ENCODE assay signal across 16 cellular contexts in the genomic region with DNA sequence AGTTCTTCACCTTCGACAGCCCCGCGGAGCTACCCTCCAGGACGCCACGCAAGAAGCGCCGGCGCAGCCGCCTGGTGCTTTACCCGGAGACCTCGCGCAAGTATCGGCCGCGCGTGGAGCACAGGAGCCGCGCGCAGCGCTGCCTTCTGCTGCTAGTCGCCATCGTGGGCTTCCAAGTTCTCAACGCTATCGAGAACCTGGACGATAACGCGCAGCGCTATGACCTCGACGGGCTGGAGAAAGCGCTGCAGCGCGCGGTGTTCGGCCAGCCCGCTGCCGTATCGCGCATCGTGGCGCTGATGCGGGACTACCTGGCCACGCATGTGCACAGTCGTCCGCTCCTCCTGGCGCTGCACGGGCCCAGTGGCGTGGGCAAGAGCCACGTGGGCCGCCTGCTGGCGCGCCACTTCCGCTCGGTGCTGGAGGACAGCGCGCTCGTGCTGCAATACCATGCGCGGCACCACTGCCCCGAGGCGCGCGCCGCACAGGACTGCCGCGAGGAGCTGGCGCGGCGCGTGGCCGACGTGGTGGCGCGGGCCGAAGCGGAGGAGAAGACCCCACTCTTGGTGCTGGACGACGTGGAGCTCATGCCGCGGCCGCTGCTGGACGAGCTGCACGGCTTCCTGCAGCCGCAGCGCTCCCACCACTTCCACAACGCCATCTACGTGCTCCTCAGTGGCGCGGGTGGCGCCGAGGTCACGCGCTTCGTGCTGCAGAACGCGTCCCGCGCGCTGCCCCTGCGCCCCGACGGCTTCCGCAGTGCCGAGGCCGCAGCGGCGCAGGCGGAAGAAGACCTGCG. TPM values are rescaled to one million over a fixed set of nuclear protein-coding genes. Genes with fewer than 3 reads are reported as not detected.
DNase-seq lines count a peak whose midpoint lies in the region; ATAC-seq and TF ChIP-seq lines count a peak whose summit lies in the region.
"Had no signal": no experiment of that assay in that cellular context is flagged by ENCODE, and none has a peak within 500 bp of the region (broad histone marks: within the 10 kb centered on the region; RNA-seq: fewer than 3 reads in every experiment).

No MANE protein-coding gene starts in this region.

- H2AK5ac ChIP-seq in H9 (ENCODE audit: insufficient read length, low read length): no peak overlapping the region

- peaks cover 12% of the 10 kb centered on the region for H3K23me2 ChIP-seq in H9 (ENCODE audit: insufficient read length, low read depth, low read length, poor library complexity, severe bottlenecking)

- H3K4me1 ChIP-seq in ACC112 (ENCODE audit: control insufficient read depth, insufficient read depth, low read length, unreplicated experiment) (peaks cover 24% of the 10 kb centered on the region), H9 (ENCODE audit: insufficient read depth, low read length) (no peaks in the 10 kb centered on the region), mucosa of descending colon (ENCODE audit: low read depth) (peaks cover 29% of the 10 kb centered on the region)

- H2BK20ac ChIP-seq in H9 (ENCODE audit: low read depth, low read length, poor library complexity, severe bottlenecking): no peak overlapping the region

- H3K4me3 ChIP-seq in ACC112 (ENCODE audit: low read depth, low read length) (peak overlapping the region; percentile 91; the same call in 1 of the 2 replicates), epithelial cell of proximal tubule (ENCODE audit: low read depth, low read length) (peak overlapping the region; percentile 14), mucosa of descending colon (no peak overlapping the region)

- no peak overlapping the region for H3K23ac ChIP-seq in H9 (ENCODE audit: insufficient read length, low read depth, low read length)

- H4K20me1 ChIP-seq in H9 (ENCODE audit: control insufficient read depth, insufficient read depth, insufficient read length): no peaks in the 10 kb centered on the region

- no peak overlapping the region for H3K4me2 ChIP-seq in H9 (ENCODE audit: insufficient read depth, insufficient read length, low read length)

- H4K8ac ChIP-seq in H9 (replicated peaks; ENCODE audit: insufficient read length, low read depth, low read length): no peak overlapping the region

- peak; percentile 42 for DNase-seq in H9
- DNase-seq in epithelial cell of proximal tubule (ENCODE audit: low read depth): no peak
- DNase-seq in mucosa of descending colon: peak in 2 of 3 donors; percentile 29 to 63
- DNase-seq in SW480 (ENCODE audit: low spot score): no peak
- DNase-seq in progenitor cell of endocrine pancreas (ENCODE audit: low spot score, unreplicated experiment): no peak
- no peak for DNase-seq in SKM-1 (lab: John Stamatoyannopoulos, UW; ENCODE audit: unreplicated experiment)
- DNase-seq: activated T-cell treated with anti-CD3 and anti-CD28 coated beads, Interleukin-2, amount 50 U/mL, for 72 hours; BE2C; effector CD8-positive, alpha-beta T cell; GOT3 had no signal

- H3K27ac Mint-ChIP-seq in H9 (no peak overlapping the region), progenitor cell of endocrine pancreas (no peak overlapping the region)
- H3K27ac Mint-ChIP-seq: activated T-cell treated with anti-CD3 and anti-CD28 coated beads, Interleukin-2, amount 50 U/mL, for 72 hours had no signal

- no peak overlapping the region for H3K14ac ChIP-seq in H9 (ENCODE audit: insufficient read depth, low read length)

- H2BK15ac ChIP-seq in H9 (ENCODE audit: low read depth, low read length): no peak overlapping the region

- no peak overlapping the region for H3K9ac ChIP-seq in H9 (ENCODE audit: extremely low read depth, insufficient read length, low read length)

- peaks cover 20 to 27% of the 10 kb centered on the region in 2 experiments for H3K4me1 Mint-ChIP-seq in H9
- peaks cover 19% of the 10 kb centered on the region for H3K4me1 Mint-ChIP-seq in progenitor cell of endocrine pancreas (ENCODE audit: low read depth)

- H2BK120ac ChIP-seq in H9 (ENCODE audit: low read depth, low read length, poor library complexity, severe bottlenecking): no peak overlapping the region

- H3K36me3 ChIP-seq in ACC112 (ENCODE audit: insufficient read depth, low read length) (peaks cover 6% of the 10 kb centered on the region; the same call in 1 of the 2 replicates), mucosa of descending colon (ENCODE audit: low read depth) (peaks cover 3% of the 10 kb centered on the region)
- H3K36me3 ChIP-seq: BE2C had no signal

- H3K27me3 ChIP-seq in ACC112 (ENCODE audit: insufficient read depth, low read length): no peaks in the 10 kb centered on the region
- H3K27me3 ChIP-seq in H9 (ENCODE audit: insufficient read depth, low read length): no peaks in the 10 kb centered on the region
- H3K27me3 ChIP-seq: BE2C had no signal

- peaks cover 14% of the 10 kb centered on the region for H3K27me3 Mint-ChIP-seq in H9 (ENCODE audit: low read depth)
- peaks cover 3% of the 10 kb centered on the region for H3K27me3 Mint-ChIP-seq in progenitor cell of endocrine pancreas

- H3K56ac ChIP-seq in H9 (ENCODE audit: insufficient read length, low read depth, low read length): no peak overlapping the region

- H4K5ac ChIP-seq in H9 (ENCODE audit: insufficient read length, low read depth, low read length): no peak overlapping the region

- H2BK12ac ChIP-seq in H9 (ENCODE audit: insufficient read length, low read depth, low read length): no peak overlapping the region

- H3K79me2 ChIP-seq in ACC112 (ENCODE audit: control insufficient read depth, insufficient read depth, low read length, unreplicated experiment) (peaks cover 6% of the 10 kb centered on the region), H9 (ENCODE audit: insufficient read depth, low read length) (no peaks in the 10 kb centered on the region)

- no peak overlapping the region for H3K4me3 Mint-ChIP-seq in H9
- H3K4me3 Mint-ChIP-seq in progenitor cell of endocrine pancreas (ENCODE audit: low read depth): no peak overlapping the region
- H3K4me3 Mint-ChIP-seq: activated T-cell treated with anti-CD3 and anti-CD28 coated beads, Interleukin-2, amount 50 U/mL, for 72 hours had no signal

- TF ChIP-seq CTCF in H9 (conservative IDR thresholded peaks at IDR 0.05) (no peak), epithelial cell of proximal tubule (conservative IDR thresholded peaks at IDR 0.05; ENCODE audit: low read depth, low read length) (no peak), mucosa of descending colon (IDR thresholded peaks at IDR 0.05) (no peak), progenitor cell of endocrine pancreas (IDR thresholded peaks at IDR 0.05; ENCODE audit: unreplicated experiment) (no peak)

- no peak overlapping the region for H3K4ac ChIP-seq in H9 (ENCODE audit: low read depth, low read length)

- H3K36me3 Mint-ChIP-seq in H9 (ENCODE audit: insufficient read depth in 1 of 3, low read depth in 3 of 3) (peaks cover 0 to 1% (median 0%) of the 10 kb centered on the region in 3 experiments; a peak in 2 of 7 replicates), progenitor cell of endocrine pancreas (ENCODE audit: insufficient read depth) (peaks cover 3% of the 10 kb centered on the region)

- ATAC-seq in mucosa of descending colon (no peak), HG03135 (IDR thresholded peaks at IDR 0.05; ENCODE audit: unreplicated experiment) (no peak)

- no CpG with 5 or more reads among the region's 109 CpGs for WGBS in H9 (ENCODE audit: extremely low coverage, insufficient read length, low lambda C conversion rate)

- H3K79me1 ChIP-seq in H9 (ENCODE audit: insufficient read depth, low read depth, low read length, poor library complexity, severe bottlenecking): no peaks in the 10 kb centered on the region

- H3K9me3 Mint-ChIP-seq in H9: no peaks in the 10 kb centered on the region
- H3K9me3 Mint-ChIP-seq in progenitor cell of endocrine pancreas (ENCODE audit: low read depth): no peaks in the 10 kb centered on the region
- H3K9me3 Mint-ChIP-seq: activated T-cell treated with anti-CD3 and anti-CD28 coated beads, Interleukin-2, amount 50 U/mL, for 72 hours had no signal

- no peak overlapping the region for H2BK5ac ChIP-seq in H9 (ENCODE audit: insufficient read length, low read length)

- no peak overlapping the region for H3K18ac ChIP-seq in H9 (ENCODE audit: insufficient read length, low read depth, low read length)

- H3K9me3 ChIP-seq in H9 (ENCODE audit: control insufficient read depth, low read depth, low read length): no peaks in the 10 kb centered on the region
- H3K9me3 ChIP-seq in mucosa of descending colon: no peaks in the 10 kb centered on the region
- H3K9me3 ChIP-seq: BE2C had no signal

- intact Hi-C loops in mucosa of descending colon (cut with DNase I, micrococcal nuclease): no loop called here

- H3K27ac ChIP-seq in ACC112 (ENCODE audit: low read depth, low read length) (no peak overlapping the region), H9 (ENCODE audit: insufficient read length, low read depth, low read length) (no peak overlapping the region)

- no peak overlapping the region for H4K91ac ChIP-seq in H9 (ENCODE audit: insufficient read length, low read depth, low read length)

- no peak overlapping the region for H3T11ph ChIP-seq in H9 (ENCODE audit: low read length)

- H2AFZ ChIP-seq in ACC112 (ENCODE audit: low read length, unreplicated experiment): no peak overlapping the region
- no peak overlapping the region for H2AFZ ChIP-seq in H9 (ENCODE audit: low read length)

RNA-seq across cellular contexts. Expression of gene TOR4A, which starts 1.6 kb away (rescaled TPM):
- total RNA-seq in H9 (2021) (5.9 and 6.2 TPM in 2 replicates), epithelial cell of proximal tubule (48.5 and 56.1 TPM in 2 replicates), mucosa of descending colon (10 to 100 TPM; 23.3 to 48.6 (median 45.3) TPM), progenitor cell of endocrine pancreas (8.0 and 8.5 TPM in 2 replicates)

RNA-seq across cellular contexts. Expression of gene NRARP, which starts 23.0 kb away (rescaled TPM):
- total RNA-seq in H9 (2021) (22.8 and 23.8 TPM in 2 replicates), epithelial cell of proximal tubule (2.2 and 4.9 TPM in 2 replicates), mucosa of descending colon (100 to 1,000 TPM in 2 of 3 donors, 10 to 100 TPM in 1; 61.4 to 171 (median 146) TPM), progenitor cell of endocrine pancreas (24.0 and 27.1 TPM in 2 replicates)

RNA-seq across cellular contexts. Expression of gene NELFB, which starts 24.0 kb away (rescaled TPM):
- total RNA-seq in H9 (2021) (71.4 and 71.7 TPM in 2 replicates), epithelial cell of proximal tubule (47.7 and 71.0 TPM in 2 replicates), mucosa of descending colon (10 to 100 TPM; 52.9 to 66.2 (median 60.5) TPM), progenitor cell of endocrine pancreas (62.3 and 63.3 TPM in 2 replicates)

RNA-seq across cellular contexts. Expression of gene STPG3, which starts 28.0 kb away (rescaled TPM):
- total RNA-seq in H9 (2021) (not detected in 2 replicates), epithelial cell of proximal tubule (not detected in 2 replicates), mucosa of descending colon (not detected), progenitor cell of endocrine pancreas (not detected in 2 replicates)
- total RNA-seq: aorta, glomerular endothelial cell, lower leg skin, tibial nerve had no signal

RNA-seq across cellular contexts. Expression of gene TUBB4B, which starts 38.0 kb away (rescaled TPM):
- total RNA-seq in H9 (2021) (378 and 386 TPM in 2 replicates), epithelial cell of proximal tubule (725 and 1,240 TPM in 2 replicates), mucosa of descending colon (100 to 1,000 TPM; 286 to 379 (median 332) TPM), progenitor cell of endocrine pancreas (233 and 245 TPM in 2 replicates)

Comparison
In these comparisons a context has a peak if more than half of its experiments do, and no peak if none do; other contexts are left out.
1. DNase-seq: peak in H9 (single experiment) and mucosa of descending colon (2 of 3); none in epithelial cell of proximal tubule (single experiment), SW480 (single experiment), progenitor cell of endocrine pancreas (single experiment) and SKM-1 (single experiment).